In genomic region chr7:137681657-137682562, GRCh38 we compare ENCODE assay signal across 16 cellular contexts.
DNase-seq lines count a peak whose midpoint lies in the region; ATAC-seq and TF ChIP-seq lines count a peak whose summit lies in the region.
"Had no signal": no experiment of that assay in that cellular context is flagged by ENCODE, and none has a peak within 500 bp of the region (broad histone marks: within the 10 kb centered on the region; RNA-seq: fewer than 3 reads in every experiment).

No MANE protein-coding gene starts in this region.

- no peak for TF ChIP-seq POLR2A in NB4 (IDR thresholded peaks at IDR 0.05; ENCODE audit: extremely low read depth, insufficient read length)

- TF ChIP-seq CTCF in NB4 (IDR thresholded peaks at IDR 0.05; ENCODE audit: low read depth, low read length) (no peak), choroid plexus epithelial cell (conservative IDR thresholded peaks at IDR 0.05; ENCODE audit: low read depth, low read length) (no peak), omental fat pad (IDR thresholded peaks at IDR 0.05) (no peak)

- no peak overlapping the region for H3K4me3 ChIP-seq in NB4 (ENCODE audit: low read depth, low read length)
- H3K4me3 ChIP-seq in choroid plexus epithelial cell (ENCODE audit: low read depth, low read length): no peak overlapping the region
- H3K4me3 ChIP-seq: PC-9, upper lobe of left lung had no signal

- DNase-seq in AG20443 (ENCODE audit: low spot score) (peak; percentile 72), NB4 (ENCODE audit: low read depth) (peak; percentile 46), choroid plexus epithelial cell (ENCODE audit: low read depth) (peak; percentile 84), omental fat pad (ENCODE audit: low spot score) (no peak), mucosa of gallbladder (ENCODE audit: low spot score) (no peak), iPS-NIHi7 (ENCODE audit: extremely low spot score) (no peak)
- no peak for DNase-seq in stimulated activated CD8-positive, alpha-beta memory T cell treated with anti-CD3 and anti-CD28 coated beads, Interleukin-4, amount 100 ng/mL, for 48 hours
- DNase-seq: activated CD8-positive, alpha-beta memory T cell treated with anti-CD3 and anti-CD28 coated beads, Interleukin-2, amount 10 ng/mL, durations not matched to agents 7 days and 5 days; CD4-positive, CD25-positive, alpha-beta regulatory T cell; H7; naive B cell; NCI-H2171 treated with DMSO at 0.1 percent for 48 hours; PC-9; small intestine; upper lobe of left lung had no signal

- ATAC-seq in omental fat pad (ENCODE audit: low FRiP score): peak; percentile 84
- ATAC-seq in HG02884 (IDR thresholded peaks at IDR 0.05; ENCODE audit: unreplicated experiment): no peak
- ATAC-seq: activated CD8-positive, alpha-beta memory T cell treated with anti-CD3 and anti-CD28 coated beads, Interleukin-2, amount 10 ng/mL, durations not matched to agents 7 days and 5 days had no signal

Comparison
In these comparisons a context has a peak if more than half of its experiments do, and no peak if none do; other contexts are left out.
1. DNase-seq: peak in AG20443 (single experiment), NB4 (single experiment) and choroid plexus epithelial cell (single experiment); none in omental fat pad (single experiment), stimulated activated CD8-positive, alpha-beta memory T cell treated with anti-CD3 and anti-CD28 coated beads, Interleukin-4, amount 100 ng/mL, for 48 hours (single experiment), mucosa of gallbladder (single experiment) and iPS-NIHi7 (single experiment).